In genomic region chr14:22552001-22552826, GRCh38 we compare ENCODE assay signal across 12 cellular contexts. TPM values are rescaled to one million over a fixed set of nuclear protein-coding genes. Genes with fewer than 3 reads are reported as not detected.
DNase-seq lines count a peak whose midpoint lies in the region; ATAC-seq lines count a peak whose summit lies in the region.
"Had no signal": no experiment of that assay in that cellular context is flagged by ENCODE, and none has a peak within 500 bp of the region (broad histone marks: within the 10 kb centered on the region; RNA-seq: fewer than 3 reads in every experiment).

No MANE protein-coding gene starts in this region.

- no peaks in the 10 kb centered on the region for H3K27me3 Mint-ChIP-seq in activated CD8-positive, alpha-beta T cell treated with anti-CD3 and anti-CD28 coated beads, Interleukin-2, amount 10 ng/mL, durations not matched to agents 7 days and 5 days (ENCODE audit: low read depth)
- H3K27me3 Mint-ChIP-seq in effector memory CD8-positive, alpha-beta T cell, result peaks cover 0 to 7% of the 10 kb centered on the region in 2 donors
- H3K27me3 Mint-ChIP-seq in stimulated activated naive CD8-positive, alpha-beta T cell treated with anti-CD3 and anti-CD28 coated beads, Interleukin-15, amount 100 ng/mL, for 72 hours, result no peaks in the 10 kb centered on the region

- peak; percentile 65 for DNase-seq in activated effector memory CD4-positive, alpha-beta T cell treated with anti-CD3 and anti-CD28 coated beads, Interleukin-2, amount 50 U/mL, for 16 hours
- DNase-seq in activated effector memory CD4-positive, alpha-beta T cell treated with Interleukin-2 at 50 U/mL for 16 hours, result no peak
- DNase-seq in activated CD8-positive, alpha-beta T cell treated with anti-CD3 and anti-CD28 coated beads, Interleukin-2, amount 10 ng/mL, durations not matched to agents 7 days and 5 days, result no peak
- DNase-seq in effector memory CD8-positive, alpha-beta T cell, result no peak
- DNase-seq in stimulated activated naive CD8-positive, alpha-beta T cell treated with anti-CD3 and anti-CD28 coated beads, Interleukin-15, amount 100 ng/mL, for 72 hours, result no peak
- DNase-seq in EL (no peak), cerebellar cortex (ENCODE audit: low spot score) (no peak), NCI-H2081 treated with DMSO at 0.1 percent for 48 hours (lab: John Stamatoyannopoulos, UW) (no peak)
- DNase-seq: DMS79 treated with DMSO at 0.1 percent for 48 hours, Karpas-422, kidney glomerular epithelial cell, NCI-H2029 had no signal

- POLR2A ChIA-PET in activated CD8-positive, alpha-beta T cell treated with anti-CD3 and anti-CD28 coated beads, Interleukin-2, amount 10 ng/mL, durations not matched to agents 7 days and 5 days (lab: Charles Lee), result interaction anchor here (0.6 to 13.3 kb wide), 15 partner anchors 7 to 840 kb away, joined by 3 to 541 read pairs (median 4); partner anchors contain the start of gene DAD1

- no peak for ATAC-seq in activated CD8-positive, alpha-beta T cell treated with anti-CD3 and anti-CD28 coated beads, Interleukin-2, amount 10 ng/mL, durations not matched to agents 7 days and 5 days
- no peak for ATAC-seq in effector memory CD8-positive, alpha-beta T cell (replicated peaks)
- ATAC-seq in stimulated activated naive CD8-positive, alpha-beta T cell treated with anti-CD3 and anti-CD28 coated beads, Interleukin-15, amount 100 ng/mL, for 72 hours, result no peak

- H3K36me3 Mint-ChIP-seq in activated CD8-positive, alpha-beta T cell treated with anti-CD3 and anti-CD28 coated beads, Interleukin-2, amount 10 ng/mL, durations not matched to agents 7 days and 5 days (ENCODE audit: low read depth), result peaks cover 85% of the 10 kb centered on the region
- peaks cover 94% of the 10 kb centered on the region for H3K36me3 Mint-ChIP-seq in effector memory CD8-positive, alpha-beta T cell (ENCODE audit: insufficient read depth)

- CTCF ChIA-PET in activated CD8-positive, alpha-beta T cell treated with anti-CD3 and anti-CD28 coated beads, Interleukin-2, amount 10 ng/mL, durations not matched to agents 7 days and 5 days (lab: Charles Lee), result interaction anchor here (0.7 to 13.0 kb wide), 19 partner anchors 12 to 804 kb away, joined by 3 to 523 read pairs (median 4); no protein-coding TSS in a partner anchor

- H3K4me3 Mint-ChIP-seq in activated CD8-positive, alpha-beta T cell treated with anti-CD3 and anti-CD28 coated beads, Interleukin-2, amount 10 ng/mL, durations not matched to agents 7 days and 5 days, result peak overlapping the region; percentile 76
- H3K4me3 Mint-ChIP-seq in effector memory CD8-positive, alpha-beta T cell, result peak overlapping the region; percentile 81 to 91
- peak overlapping the region; percentile 80 to 94 for H3K4me3 Mint-ChIP-seq in stimulated activated naive CD8-positive, alpha-beta T cell treated with anti-CD3 and anti-CD28 coated beads, Interleukin-15, amount 100 ng/mL, for 72 hours

- H3K9me3 Mint-ChIP-seq in activated CD8-positive, alpha-beta T cell treated with anti-CD3 and anti-CD28 coated beads, Interleukin-2, amount 10 ng/mL, durations not matched to agents 7 days and 5 days (ENCODE audit: insufficient read depth), result no peaks in the 10 kb centered on the region
- H3K9me3 Mint-ChIP-seq in effector memory CD8-positive, alpha-beta T cell, result no peaks in the 10 kb centered on the region
- no peaks in the 10 kb centered on the region for H3K9me3 Mint-ChIP-seq in stimulated activated naive CD8-positive, alpha-beta T cell treated with anti-CD3 and anti-CD28 coated beads, Interleukin-15, amount 100 ng/mL, for 72 hours

- H3K4me1 Mint-ChIP-seq in activated CD8-positive, alpha-beta T cell treated with anti-CD3 and anti-CD28 coated beads, Interleukin-2, amount 10 ng/mL, durations not matched to agents 7 days and 5 days (ENCODE audit: low read depth), result peaks cover 89% of the 10 kb centered on the region
- H3K4me1 Mint-ChIP-seq in effector memory CD8-positive, alpha-beta T cell (ENCODE audit: low read depth in 2 of 2), result peaks cover 86 to 90% of the 10 kb centered on the region in 2 donors
- peaks cover 98% of the 10 kb centered on the region for H3K4me1 Mint-ChIP-seq in stimulated activated naive CD8-positive, alpha-beta T cell treated with anti-CD3 and anti-CD28 coated beads, Interleukin-15, amount 100 ng/mL, for 72 hours

- H3K27ac Mint-ChIP-seq in activated CD8-positive, alpha-beta T cell treated with anti-CD3 and anti-CD28 coated beads, Interleukin-2, amount 10 ng/mL, durations not matched to agents 7 days and 5 days, result peak overlapping the region; percentile 98
- peak overlapping the region; percentile 97 to 99 for H3K27ac Mint-ChIP-seq in effector memory CD8-positive, alpha-beta T cell
- peak overlapping the region; percentile 96 to 100 for H3K27ac Mint-ChIP-seq in stimulated activated naive CD8-positive, alpha-beta T cell treated with anti-CD3 and anti-CD28 coated beads, Interleukin-15, amount 100 ng/mL, for 72 hours

RNA-seq across cellular contexts. Expression of gene DAD1, which starts 36.8 kb away (rescaled TPM):
- total RNA-seq in activated CD8-positive, alpha-beta T cell treated with anti-CD3 and anti-CD28 coated beads, Interleukin-2, amount 10 ng/mL, durations not matched to agents 7 days and 5 days, result 100 to 1,000 TPM; 130 to 147 TPM

RNA-seq across cellular contexts. Expression of gene ABHD4, which starts 45.9 kb away (rescaled TPM):
- 1 to 10 TPM; 8.0 to 8.5 TPM for total RNA-seq in activated CD8-positive, alpha-beta T cell treated with anti-CD3 and anti-CD28 coated beads, Interleukin-2, amount 10 ng/mL, durations not matched to agents 7 days and 5 days
